Comparison of ENCODE assay signal across 10 cellular contexts in genomic region chr5:32298056-32298420, GRCh38. TPM values are rescaled to one million over a fixed set of nuclear protein-coding genes. Genes with fewer than 3 reads are reported as not detected.
DNase-seq lines count a peak whose midpoint lies in the region; ATAC-seq, FAIRE-seq and TF ChIP-seq lines count a peak whose summit lies in the region.
"Had no signal": no experiment of that assay in that cellular context is flagged by ENCODE, and none has a peak within 500 bp of the region (broad histone marks: within the 10 kb centered on the region; RNA-seq: fewer than 3 reads in every experiment).

No MANE protein-coding gene starts in this region.

- H3K36me3 ChIP-seq in GM12878 (ENCODE audit: control insufficient read depth in 2 of 2, insufficient read depth in 2 of 2, low read length in 1 of 2) (peaks cover 5 to 9% of the 10 kb centered on the region in 2 experiments), smooth muscle cell (ENCODE audit: low read depth) (no peaks in the 10 kb centered on the region), small intestine (ENCODE audit: control insufficient read depth in 2 of 2, insufficient read depth in 2 of 2, low read length in 2 of 2) (peaks cover 0 to 2% of the 10 kb centered on the region in 2 donors)

- H3K9ac ChIP-seq in GM12878 (ENCODE audit: control insufficient read depth, insufficient read depth, low read length) (no peak overlapping the region), smooth muscle cell (ENCODE audit: low read depth) (no peak overlapping the region)

- no peaks in the 10 kb centered on the region for H3K27me3 Mint-ChIP-seq in activated T-cell treated with anti-CD3 and anti-CD28 coated beads, Interleukin-2, amount 50 U/mL, for 24 hours
- no peaks in the 10 kb centered on the region for H3K27me3 Mint-ChIP-seq in stimulated activated naive CD8-positive, alpha-beta T cell treated with anti-CD3 and anti-CD28 coated beads, Interleukin-15, Interleukin-2, amounts not matched to agents 100 ng/mL and 50 ng/mL, for 24 hours

- H3K79me2 ChIP-seq in GM12878 (ENCODE audit: control insufficient read depth, insufficient read depth, low read length) (peaks cover 15% of the 10 kb centered on the region), smooth muscle cell (ENCODE audit: low read depth) (peaks cover 50% of the 10 kb centered on the region)

- TF ChIP-seq CTCF in GM12878 (IDR thresholded peaks at IDR 0.05 in 2 of 3, conservative IDR thresholded peaks at IDR 0.05 in 1 of 3; ENCODE audit: control insufficient read depth in 2 of 3, extremely low read depth in 1 of 3, insufficient read depth in 1 of 3, low read depth in 3 of 3, low read length in 3 of 3) (no peak), smooth muscle cell (IDR thresholded peaks at IDR 0.05; ENCODE audit: borderline replicate concordance, insufficient read depth, poor library complexity, severe bottlenecking) (no peak)

- peak overlapping the region; percentile 21 for H3K4me3 Mint-ChIP-seq in activated T-cell treated with anti-CD3 and anti-CD28 coated beads, Interleukin-2, amount 50 U/mL, for 24 hours
- H3K4me3 Mint-ChIP-seq in stimulated activated naive CD8-positive, alpha-beta T cell treated with anti-CD3 and anti-CD28 coated beads, Interleukin-15, Interleukin-2, amounts not matched to agents 100 ng/mL and 50 ng/mL, for 24 hours = peak overlapping the region; percentile 36
- H3K4me3 Mint-ChIP-seq: activated T-cell treated with anti-CD3 and anti-CD28 coated beads, Interleukin-2, amount 50 U/mL, for 4 hours had no signal

- ATAC-seq in HG03342 (IDR thresholded peaks at IDR 0.05; ENCODE audit: unreplicated experiment) (peak; percentile 77), GM12878 (peak; percentile 91)

- intact Hi-C loops in GM12878 (cut with micrococcal nuclease; ENCODE audit: unreplicated experiment) = no loop called here

- no peak for TF ChIP-seq POLR2A in GM12878 (IDR thresholded peaks at IDR 0.05; ENCODE audit: low read depth, low read length)

- in situ Hi-C loops in GM12878 (cut with MboI) = no loop called here

- peaks cover 44% of the 10 kb centered on the region for H3K4me1 Mint-ChIP-seq in activated T-cell treated with anti-CD3 and anti-CD28 coated beads, Interleukin-2, amount 50 U/mL, for 24 hours (ENCODE audit: low read depth)
- H3K4me1 Mint-ChIP-seq in stimulated activated naive CD8-positive, alpha-beta T cell treated with anti-CD3 and anti-CD28 coated beads, Interleukin-15, Interleukin-2, amounts not matched to agents 100 ng/mL and 50 ng/mL, for 24 hours (ENCODE audit: low read depth) = peaks cover 53% of the 10 kb centered on the region

- TF ChIP-seq RAD21 in GM12878 (IDR thresholded peaks at IDR 0.05; ENCODE audit: insufficient read depth, low read depth, low read length) = no peak

- 47% methylated on average over 5 of the region's 5 CpGs for WGBS in GM12878 (ENCODE audit: insufficient coverage, insufficient replicate concordance, low lambda C conversion rate, missing lambda C conversion rate)
- WGBS in smooth muscle cell (ENCODE audit: low lambda C conversion rate) = 86% methylated on average over 5 of the region's 5 CpGs
- 67 to 74% (median 71%) methylated on average over 5 of the region's 5 CpGs for WGBS in small intestine, 3 donors

- H3K9me3 ChIP-seq in GM12878 (replicated peaks; ENCODE audit: control insufficient read depth, insufficient read depth, low read length) (no peaks in the 10 kb centered on the region), smooth muscle cell (replicated peaks; ENCODE audit: low read depth) (no peaks in the 10 kb centered on the region), small intestine (ENCODE audit: control insufficient read depth, low read depth) (no peaks in the 10 kb centered on the region)

- H3K27me3 ChIP-seq in GM12878 (replicated peaks in 1 of 2; ENCODE audit: control insufficient read depth in 2 of 2, insufficient read depth in 2 of 2, low read length in 1 of 2) (no peaks in the 10 kb centered on the region), smooth muscle cell (ENCODE audit: low read depth) (no peaks in the 10 kb centered on the region), small intestine (ENCODE audit: control insufficient read depth in 2 of 2, insufficient read depth in 2 of 2, low read length in 2 of 2) (no peaks in the 10 kb centered on the region)

- H3K27ac ChIP-seq in GM12878 (ENCODE audit: control insufficient read depth, insufficient read depth) (no peak overlapping the region), smooth muscle cell (ENCODE audit: low read depth) (no peak overlapping the region), small intestine (ENCODE audit: low read depth in 1 of 2, low read length in 1 of 2) (peak overlapping the region in 1 of 2 donors; percentile 1)

- TF ChIP-seq EP300 in GM12878 (IDR thresholded peaks at IDR 0.05; ENCODE audit: borderline replicate concordance in 1 of 2, control insufficient read depth in 1 of 2, low read depth in 2 of 2, low read length in 2 of 2) = no peak

- CTCF ChIA-PET in GM12878 (lab: Yijun Ruan, JAX) = interaction anchor here (0.6 to 1.4 kb wide), 4 partner anchors 9 to 134 kb away, joined by 3 to 5 read pairs (median 3); no protein-coding TSS in a partner anchor

- RAD21 ChIA-PET in GM12878 (lab: Charles Lee; ENCODE audit: unreplicated experiment) = interaction anchor here (1.1 to 1.9 kb wide), 5 partner anchors 22 to 66 kb away, joined by 3 to 8 read pairs (median 5); no protein-coding TSS in a partner anchor

- SMC1A ChIA-PET in GM12878 (lab: Charles Lee; ENCODE audit: uncharacterized antibody, unreplicated experiment) = interaction anchor here (1.0 to 5.6 kb wide), 5 partner anchors 12 to 49 kb away, joined by 3 to 30 read pairs (median 6); no protein-coding TSS in a partner anchor

- H4K20me1 ChIP-seq in GM12878 (ENCODE audit: control insufficient read depth, insufficient read depth) = 0 out of 2 replicates have a peak, but pooled peaks cover 2% of the 10 kb centered on the region
- H4K20me1 ChIP-seq in smooth muscle cell (ENCODE audit: low read depth) = peaks cover 43% of the 10 kb centered on the region

- H3K36me3 Mint-ChIP-seq in activated T-cell treated with anti-CD3 and anti-CD28 coated beads, Interleukin-2, amount 50 U/mL, for 24 hours (ENCODE audit: low read depth) = peaks cover 54% of the 10 kb centered on the region
- peaks cover 30% of the 10 kb centered on the region for H3K36me3 Mint-ChIP-seq in stimulated activated naive CD8-positive, alpha-beta T cell treated with anti-CD3 and anti-CD28 coated beads, Interleukin-15, Interleukin-2, amounts not matched to agents 100 ng/mL and 50 ng/mL, for 24 hours (ENCODE audit: low read depth)

- no peaks in the 10 kb centered on the region for H3F3A ChIP-seq in smooth muscle cell (ENCODE audit: low read depth)

- H3K4me1 ChIP-seq in GM12878 (ENCODE audit: control insufficient read depth, insufficient read depth, low read length) (peaks cover 15% of the 10 kb centered on the region), smooth muscle cell (ENCODE audit: low read depth) (no peaks in the 10 kb centered on the region), small intestine (ENCODE audit: control insufficient read depth in 2 of 2, insufficient read depth in 1 of 2, low read depth in 1 of 2, low read length in 1 of 2) (peaks cover 6 to 8% of the 10 kb centered on the region in 2 donors)

- H3K9me3 Mint-ChIP-seq in activated T-cell treated with anti-CD3 and anti-CD28 coated beads, Interleukin-2, amount 50 U/mL, for 24 hours = no peaks in the 10 kb centered on the region
- H3K9me3 Mint-ChIP-seq in stimulated activated naive CD8-positive, alpha-beta T cell treated with anti-CD3 and anti-CD28 coated beads, Interleukin-15, Interleukin-2, amounts not matched to agents 100 ng/mL and 50 ng/mL, for 24 hours = no peaks in the 10 kb centered on the region
- H3K9me3 Mint-ChIP-seq: activated T-cell treated with anti-CD3 and anti-CD28 coated beads, Interleukin-2, amount 50 U/mL, for 4 hours had no signal

- peak overlapping the region; percentile 78 for H3K27ac Mint-ChIP-seq in activated T-cell treated with anti-CD3 and anti-CD28 coated beads, Interleukin-2, amount 50 U/mL, for 24 hours
- H3K27ac Mint-ChIP-seq in stimulated activated naive CD8-positive, alpha-beta T cell treated with anti-CD3 and anti-CD28 coated beads, Interleukin-15, Interleukin-2, amounts not matched to agents 100 ng/mL and 50 ng/mL, for 24 hours = peak overlapping the region; percentile 74

- no peak overlapping the region for H3K4me3 ChIP-seq in GM12878
- no peak overlapping the region for H3K4me3 ChIP-seq in smooth muscle cell
- no peak overlapping the region for H3K4me3 ChIP-seq in small intestine (ENCODE audit: low read depth in 1 of 2, low read length in 2 of 2)
- H3K4me3 ChIP-seq: lung had no signal

- H3K4me2 ChIP-seq in GM12878 (ENCODE audit: control insufficient read depth, insufficient read depth) (peak overlapping the region; percentile 54), smooth muscle cell (no peak overlapping the region)

- H2AFZ ChIP-seq in GM12878 (ENCODE audit: control insufficient read depth, low read depth, low read length) = no peak overlapping the region
- no peak overlapping the region for H2AFZ ChIP-seq in smooth muscle cell (ENCODE audit: low read depth)

- FAIRE-seq in GM12878 (lab: Jason Lieb, UNC) (no peak), small intestine (lab: Jason Lieb, UNC) (no peak)

- POLR2A ChIA-PET in GM12878 (lab: Charles Lee) = interaction anchor here (0.6 to 2.1 kb wide), 3 partner anchors 9 to 1756 kb away, joined by 3 to 8 read pairs (median 7); no protein-coding TSS in a partner anchor

- no peak for DNase-seq in activated T-cell treated with anti-CD3 and anti-CD28 coated beads, Interleukin-2, amount 50 U/mL, for 24 hours
- no peak for DNase-seq in activated T-cell treated with anti-CD3 and anti-CD28 coated beads, Interleukin-2, amount 50 U/mL, for 1 hour
- DNase-seq in GM12878 (ENCODE audit: low read depth, low spot score) (no peak), NCI-H446 treated with DMSO at 0.1 percent for 48 hours (lab: John Stamatoyannopoulos, UW) (no peak), smooth muscle cell (lab: John Stamatoyannopoulos, UW; ENCODE audit: unreplicated experiment) (no peak), small intestine (no peak)
- DNase-seq: activated T-cell treated with anti-CD3 and anti-CD28 coated beads, Interleukin-2, amount 50 U/mL, for 4 hours had no signal

- BruUV-seq in GM12878 (replicated peaks; lab: Mats Ljungman, UMichigan) = no TSS peak

RNA-seq across cellular contexts. Expression of gene MTMR12, which starts 14.7 kb away (rescaled TPM):
- 50.7 and 65.2 TPM in 2 replicates for total RNA-seq in GM12878 (2013; cell fraction: nucleolus; rRNA removed)
- total RNA-seq in GM12878 (2014; rRNA removed) = 17.1 and 19.3 TPM in 2 replicates
- total RNA-seq in GM12878 (2014; rRNA removed; fragmentation: Illumina TruSeq; extraction: Trizol) = 15.4 and 16.2 TPM in 2 replicates
- 21.7 and 25.7 TPM in 2 replicates for total RNA-seq in GM12878 (2021)
- polyA plus RNA-seq in GM12878 (2011; ENCODE audit: low read depth) = 6.2 TPM
- 22.9 and 24.7 TPM in 2 replicates for polyA plus RNA-seq in GM12878 (2011; rRNA removed)
- 13.3 and 15.2 TPM in 2 replicates for polyA plus RNA-seq in GM12878 (2011; cell fraction: cytosol; rRNA removed)
- polyA plus RNA-seq in GM12878 (2011; cell fraction: nucleus; rRNA removed) = 9.5 and 11.1 TPM in 2 replicates
- 8.7 TPM in 2 replicates for polyA plus RNA-seq in GM12878 (2012)
- 22.4 and 22.6 TPM in 2 replicates for polyA plus RNA-seq in GM12878 (2014; fragmentation: Illumina TruSeq; extraction: Trizol)
- 1 to 10 TPM; 5.0 to 8.1 TPM for polyA plus RNA-seq in GM12878 (2014; fragmentation: Nextera tagmentation; extraction: Ambion mirVana)
- 16.0 and 16.5 TPM in 2 replicates for polyA plus RNA-seq in GM12878 (2014; rRNA removed)
- polyA plus RNA-seq in GM12878 (2016; fragmentation: Nextera tagmentation; extraction: Ambion mirVana) = 10 to 100 TPM; 10.8 to 12.7 TPM
- polyA minus RNA-seq in GM12878 (2011; rRNA and poly(A)+ RNA removed) = 19.7 and 33.3 TPM in 2 replicates
- 9.6 and 12.2 TPM in 2 replicates for polyA minus RNA-seq in GM12878 (2011; cell fraction: cytosol; rRNA and poly(A)+ RNA removed)
- polyA minus RNA-seq in GM12878 (2011; cell fraction: nucleus; rRNA and poly(A)+ RNA removed) = 13.5 and 23.0 TPM in 2 replicates
- 8.6 and 13.3 TPM in 2 replicates for total RNA-seq in smooth muscle cell
- polyA plus RNA-seq in smooth muscle cell = 4.4 and 6.6 TPM in 2 replicates
- 10 to 100 TPM in 1 of 3 donors, 1 to 10 TPM in 2; 5.9 to 10.5 (median 8.7) TPM for polyA plus RNA-seq in small intestine
